1 cellular context compared by ENCODE assay signal in the genomic region with DNA sequence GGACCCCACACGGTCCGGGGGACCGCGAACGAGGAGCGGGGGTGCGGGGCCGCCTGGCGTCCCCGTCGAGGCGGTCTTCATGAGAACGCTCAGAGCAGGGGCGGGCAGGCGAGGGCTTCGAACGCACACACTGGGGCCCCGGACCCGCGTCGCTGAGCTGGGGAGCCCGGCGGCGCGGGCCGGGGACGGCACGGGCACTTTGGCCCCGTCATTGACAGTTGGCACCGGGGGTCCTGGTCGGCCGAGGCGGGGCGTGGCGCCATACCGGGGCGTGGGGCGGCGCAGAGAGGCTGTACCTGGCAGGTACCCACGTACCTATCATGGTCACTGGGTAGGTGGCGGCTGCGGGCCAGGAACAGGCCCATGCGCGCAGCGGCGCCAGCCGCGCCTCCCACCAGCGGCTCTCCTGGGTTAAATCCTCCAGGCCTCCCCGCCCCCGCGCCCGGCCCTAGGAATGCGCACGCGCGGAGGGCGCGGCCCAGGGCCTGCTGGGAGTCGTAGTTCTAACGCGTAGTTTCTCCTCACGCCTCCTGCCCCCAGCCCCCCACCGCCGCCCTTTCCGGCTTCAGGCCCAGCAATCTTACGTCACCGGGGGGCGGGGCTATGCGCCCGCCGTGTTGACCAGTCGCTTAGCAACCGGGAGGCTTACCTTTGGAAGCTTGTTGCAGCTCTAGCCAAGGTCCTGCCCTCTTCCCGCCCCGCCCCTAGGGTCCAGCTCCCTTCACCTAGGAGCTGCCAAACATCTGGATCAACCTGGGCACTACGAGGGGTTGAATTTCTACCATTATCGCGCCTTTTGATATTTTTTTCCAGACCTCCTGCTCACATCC.
TF ChIP-seq lines count a peak whose summit lies in the region.

A gene (plus strand): TSS at position 628 of the 830 bp plus-strand sequence.
A gene (minus strand): TSS at position 420 of the 830 bp plus-strand sequence.

TF ChIP-seq in K562, 482 proteins besides CTCF, POLR2A, EP300 and RAD21 (continued from another document and continues in another):
- TF ChIP-seq, protein P1, sequence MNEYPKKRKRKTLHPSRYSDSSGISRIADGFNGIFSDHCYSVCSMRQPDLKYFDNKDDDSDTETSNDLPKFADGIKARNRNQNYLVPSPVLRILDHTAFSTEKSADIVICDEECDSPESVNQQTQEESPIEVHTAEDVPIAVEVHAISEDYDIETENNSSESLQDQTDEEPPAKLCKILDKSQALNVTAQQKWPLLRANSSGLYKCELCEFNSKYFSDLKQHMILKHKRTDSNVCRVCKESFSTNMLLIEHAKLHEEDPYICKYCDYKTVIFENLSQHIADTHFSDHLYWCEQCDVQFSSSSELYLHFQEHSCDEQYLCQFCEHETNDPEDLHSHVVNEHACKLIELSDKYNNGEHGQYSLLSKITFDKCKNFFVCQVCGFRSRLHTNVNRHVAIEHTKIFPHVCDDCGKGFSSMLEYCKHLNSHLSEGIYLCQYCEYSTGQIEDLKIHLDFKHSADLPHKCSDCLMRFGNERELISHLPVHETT (CRISPR knock-in tag; conservative IDR thresholded peaks at IDR 0.05 in 1 of 2, IDR thresholded peaks at IDR 0.05 in 1 of 2): peak in 1 of 2 experiments; percentile 54; a peak in 1 of 4 replicates
- TF ChIP-seq TARDBP (IDR thresholded peaks at IDR 0.05): peak; percentile 44; the same call in 1 of the 2 replicates
- TF ChIP-seq NFE2 (IDR thresholded peaks at IDR 0.05; ENCODE audit: low read depth): no peak
- TF ChIP-seq NELFE (IDR thresholded peaks at IDR 0.05; ENCODE audit: insufficient read depth, insufficient read length): no peak
- TF ChIP-seq HDAC1 (IDR thresholded peaks at IDR 0.05): peak in 1 of 2 experiments; percentile 73; a peak in 2 of 4 replicates
- TF ChIP-seq TEAD2 (tag; IDR thresholded peaks at IDR 0.05): no peak
- TF ChIP-seq, protein P2, sequence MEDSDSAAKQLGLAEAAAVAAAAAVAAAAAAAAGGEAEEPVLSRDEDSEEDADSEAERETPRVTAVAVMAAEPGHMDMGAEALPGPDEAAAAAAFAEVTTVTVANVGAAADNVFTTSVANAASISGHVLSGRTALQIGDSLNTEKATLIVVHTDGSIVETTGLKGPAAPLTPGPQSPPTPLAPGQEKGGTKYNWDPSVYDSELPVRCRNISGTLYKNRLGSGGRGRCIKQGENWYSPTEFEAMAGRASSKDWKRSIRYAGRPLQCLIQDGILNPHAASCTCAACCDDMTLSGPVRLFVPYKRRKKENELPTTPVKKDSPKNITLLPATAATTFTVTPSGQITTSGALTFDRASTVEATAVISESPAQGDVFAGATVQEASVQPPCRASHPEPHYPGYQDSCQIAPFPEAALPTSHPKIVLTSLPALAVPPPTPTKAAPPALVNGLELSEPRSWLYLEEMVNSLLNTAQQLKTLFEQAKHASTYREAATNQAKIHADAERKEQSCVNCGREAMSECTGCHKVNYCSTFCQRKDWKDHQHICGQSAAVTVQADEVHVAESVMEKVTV (CRISPR knock-in tag; IDR thresholded peaks at IDR 0.05): no peak
- TF ChIP-seq CBX5 (IDR thresholded peaks at IDR 0.05; ENCODE audit: borderline replicate concordance, low read depth): no peak
- TF ChIP-seq SUPT5H (IDR thresholded peaks at IDR 0.05): peak; percentile 71
- TF ChIP-seq, protein P3, sequence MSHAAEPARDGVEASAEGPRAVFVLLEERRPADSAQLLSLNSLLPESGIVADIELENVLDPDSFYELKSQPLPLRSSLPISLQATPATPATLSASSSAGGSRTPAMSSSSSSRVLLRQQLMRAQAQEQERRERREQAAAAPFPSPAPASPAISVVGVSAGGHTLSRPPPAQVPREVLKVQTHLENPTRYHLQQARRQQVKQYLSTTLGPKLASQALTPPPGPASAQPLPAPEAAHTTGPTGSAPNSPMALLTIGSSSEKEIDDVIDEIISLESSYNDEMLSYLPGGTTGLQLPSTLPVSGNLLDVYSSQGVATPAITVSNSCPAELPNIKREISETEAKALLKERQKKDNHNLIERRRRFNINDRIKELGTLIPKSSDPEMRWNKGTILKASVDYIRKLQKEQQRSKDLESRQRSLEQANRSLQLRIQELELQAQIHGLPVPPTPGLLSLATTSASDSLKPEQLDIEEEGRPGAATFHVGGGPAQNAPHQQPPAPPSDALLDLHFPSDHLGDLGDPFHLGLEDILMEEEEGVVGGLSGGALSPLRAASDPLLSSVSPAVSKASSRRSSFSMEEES (CRISPR knock-in tag; IDR thresholded peaks at IDR 0.05): no peak
- TF ChIP-seq ZNF436 (CRISPR knock-in tag; IDR thresholded peaks at IDR 0.05): no peak
- no peak for TF ChIP-seq ZNF347 (CRISPR knock-in tag; IDR thresholded peaks at IDR 0.05; ENCODE audit: low read depth)
- no peak for TF ChIP-seq ZNF282 (CRISPR knock-in tag; IDR thresholded peaks at IDR 0.05)
- TF ChIP-seq, protein P4, sequence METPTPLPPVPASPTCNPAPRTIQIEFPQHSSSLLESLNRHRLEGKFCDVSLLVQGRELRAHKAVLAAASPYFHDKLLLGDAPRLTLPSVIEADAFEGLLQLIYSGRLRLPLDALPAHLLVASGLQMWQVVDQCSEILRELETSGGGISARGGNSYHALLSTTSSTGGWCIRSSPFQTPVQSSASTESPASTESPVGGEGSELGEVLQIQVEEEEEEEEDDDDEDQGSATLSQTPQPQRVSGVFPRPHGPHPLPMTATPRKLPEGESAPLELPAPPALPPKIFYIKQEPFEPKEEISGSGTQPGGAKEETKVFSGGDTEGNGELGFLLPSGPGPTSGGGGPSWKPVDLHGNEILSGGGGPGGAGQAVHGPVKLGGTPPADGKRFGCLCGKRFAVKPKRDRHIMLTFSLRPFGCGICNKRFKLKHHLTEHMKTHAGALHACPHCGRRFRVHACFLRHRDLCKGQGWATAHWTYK (CRISPR knock-in tag; IDR thresholded peaks at IDR 0.05): peak; percentile 50; the same call in 1 of the 2 replicates
- TF ChIP-seq SIRT6 (IDR thresholded peaks at IDR 0.05; ENCODE audit: low read depth, low read length): no peak
- TF ChIP-seq, protein P5, sequence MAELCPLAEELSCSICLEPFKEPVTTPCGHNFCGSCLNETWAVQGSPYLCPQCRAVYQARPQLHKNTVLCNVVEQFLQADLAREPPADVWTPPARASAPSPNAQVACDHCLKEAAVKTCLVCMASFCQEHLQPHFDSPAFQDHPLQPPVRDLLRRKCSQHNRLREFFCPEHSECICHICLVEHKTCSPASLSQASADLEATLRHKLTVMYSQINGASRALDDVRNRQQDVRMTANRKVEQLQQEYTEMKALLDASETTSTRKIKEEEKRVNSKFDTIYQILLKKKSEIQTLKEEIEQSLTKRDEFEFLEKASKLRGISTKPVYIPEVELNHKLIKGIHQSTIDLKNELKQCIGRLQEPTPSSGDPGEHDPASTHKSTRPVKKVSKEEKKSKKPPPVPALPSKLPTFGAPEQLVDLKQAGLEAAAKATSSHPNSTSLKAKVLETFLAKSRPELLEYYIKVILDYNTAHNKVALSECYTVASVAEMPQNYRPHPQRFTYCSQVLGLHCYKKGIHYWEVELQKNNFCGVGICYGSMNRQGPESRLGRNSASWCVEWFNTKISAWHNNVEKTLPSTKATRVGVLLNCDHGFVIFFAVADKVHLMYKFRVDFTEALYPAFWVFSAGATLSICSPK (IDR thresholded peaks at IDR 0.05; ENCODE audit: borderline replicate concordance): no peak
- no peak for TF ChIP-seq RBM15 (IDR thresholded peaks at IDR 0.05; ENCODE audit: insufficient read depth, low read length)
- TF ChIP-seq GATA2 (CRISPR knock-in tag; IDR thresholded peaks at IDR 0.05): no peak
- no peak for TF ChIP-seq RFX7 (CRISPR knock-in tag; IDR thresholded peaks at IDR 0.05)
- TF ChIP-seq ZNF174 (CRISPR knock-in tag; IDR thresholded peaks at IDR 0.05): no peak
- TF ChIP-seq, protein P6, sequence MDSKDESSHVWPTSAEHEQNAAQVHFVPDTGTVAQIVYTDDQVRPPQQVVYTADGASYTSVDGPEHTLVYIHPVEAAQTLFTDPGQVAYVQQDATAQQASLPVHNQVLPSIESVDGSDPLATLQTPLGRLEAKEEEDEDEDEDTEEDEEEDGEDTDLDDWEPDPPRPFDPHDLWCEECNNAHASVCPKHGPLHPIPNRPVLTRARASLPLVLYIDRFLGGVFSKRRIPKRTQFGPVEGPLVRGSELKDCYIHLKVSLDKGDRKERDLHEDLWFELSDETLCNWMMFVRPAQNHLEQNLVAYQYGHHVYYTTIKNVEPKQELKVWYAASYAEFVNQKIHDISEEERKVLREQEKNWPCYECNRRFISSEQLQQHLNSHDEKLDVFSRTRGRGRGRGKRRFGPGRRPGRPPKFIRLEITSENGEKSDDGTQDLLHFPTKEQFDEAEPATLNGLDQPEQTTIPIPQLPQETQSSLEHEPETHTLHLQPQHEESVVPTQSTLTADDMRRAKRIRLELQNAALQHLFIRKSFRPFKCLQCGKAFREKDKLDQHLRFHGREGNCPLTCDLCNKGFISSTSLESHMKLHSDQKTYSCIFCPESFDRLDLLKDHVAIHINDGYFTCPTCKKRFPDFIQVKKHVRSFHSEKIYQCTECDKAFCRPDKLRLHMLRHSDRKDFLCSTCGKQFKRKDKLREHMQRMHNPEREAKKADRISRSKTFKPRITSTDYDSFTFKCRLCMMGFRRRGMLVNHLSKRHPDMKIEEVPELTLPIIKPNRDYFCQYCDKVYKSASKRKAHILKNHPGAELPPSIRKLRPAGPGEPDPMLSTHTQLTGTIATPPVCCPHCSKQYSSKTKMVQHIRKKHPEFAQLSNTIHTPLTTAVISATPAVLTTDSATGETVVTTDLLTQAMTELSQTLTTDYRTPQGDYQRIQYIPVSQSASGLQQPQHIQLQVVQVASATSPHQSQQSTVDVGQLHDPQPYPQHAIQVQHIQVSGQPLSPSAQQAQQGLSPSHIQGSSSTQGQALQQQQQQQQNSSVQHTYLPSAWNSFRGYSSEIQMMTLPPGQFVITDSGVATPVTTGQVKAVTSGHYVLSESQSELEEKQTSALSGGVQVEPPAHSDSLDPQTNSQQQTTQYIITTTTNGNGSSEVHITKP (IDR thresholded peaks at IDR 0.05; ENCODE audit: partially characterized antibody): no peak
- TF ChIP-seq ZNF263 (CRISPR knock-in tag; IDR thresholded peaks at IDR 0.05; ENCODE audit: borderline replicate concordance): no peak; the same call in 1 of the 2 replicates
- TF ChIP-seq ZNF589 (CRISPR knock-in tag; IDR thresholded peaks at IDR 0.05; ENCODE audit: low read depth): no peak
- TF ChIP-seq RAD51 (IDR thresholded peaks at IDR 0.05; ENCODE audit: borderline replicate concordance, low read depth): no peak
- TF ChIP-seq MECOM (CRISPR knock-in tag; IDR thresholded peaks at IDR 0.05): no peak
- TF ChIP-seq, protein P7, sequence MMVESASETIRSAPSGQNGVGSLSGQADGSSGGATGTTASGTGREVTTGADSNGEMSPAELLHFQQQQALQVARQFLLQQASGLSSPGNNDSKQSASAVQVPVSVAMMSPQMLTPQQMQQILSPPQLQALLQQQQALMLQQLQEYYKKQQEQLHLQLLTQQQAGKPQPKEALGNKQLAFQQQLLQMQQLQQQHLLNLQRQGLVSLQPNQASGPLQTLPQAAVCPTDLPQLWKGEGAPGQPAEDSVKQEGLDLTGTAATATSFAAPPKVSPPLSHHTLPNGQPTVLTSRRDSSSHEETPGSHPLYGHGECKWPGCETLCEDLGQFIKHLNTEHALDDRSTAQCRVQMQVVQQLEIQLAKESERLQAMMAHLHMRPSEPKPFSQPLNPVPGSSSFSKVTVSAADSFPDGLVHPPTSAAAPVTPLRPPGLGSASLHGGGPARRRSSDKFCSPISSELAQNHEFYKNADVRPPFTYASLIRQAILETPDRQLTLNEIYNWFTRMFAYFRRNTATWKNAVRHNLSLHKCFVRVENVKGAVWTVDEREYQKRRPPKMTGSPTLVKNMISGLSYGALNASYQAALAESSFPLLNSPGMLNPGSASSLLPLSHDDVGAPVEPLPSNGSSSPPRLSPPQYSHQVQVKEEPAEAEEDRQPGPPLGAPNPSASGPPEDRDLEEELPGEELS (CRISPR knock-in tag; IDR thresholded peaks at IDR 0.05; ENCODE audit: borderline replicate concordance): 0 out of 2 replicates have a peak, but pooled peaks have one; percentile 38
- TF ChIP-seq RFX1 (IDR thresholded peaks at IDR 0.05): peak; percentile 98
- TF ChIP-seq, protein P8, sequence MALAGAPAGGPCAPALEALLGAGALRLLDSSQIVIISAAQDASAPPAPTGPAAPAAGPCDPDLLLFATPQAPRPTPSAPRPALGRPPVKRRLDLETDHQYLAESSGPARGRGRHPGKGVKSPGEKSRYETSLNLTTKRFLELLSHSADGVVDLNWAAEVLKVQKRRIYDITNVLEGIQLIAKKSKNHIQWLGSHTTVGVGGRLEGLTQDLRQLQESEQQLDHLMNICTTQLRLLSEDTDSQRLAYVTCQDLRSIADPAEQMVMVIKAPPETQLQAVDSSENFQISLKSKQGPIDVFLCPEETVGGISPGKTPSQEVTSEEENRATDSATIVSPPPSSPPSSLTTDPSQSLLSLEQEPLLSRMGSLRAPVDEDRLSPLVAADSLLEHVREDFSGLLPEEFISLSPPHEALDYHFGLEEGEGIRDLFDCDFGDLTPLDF (CRISPR knock-in tag; IDR thresholded peaks at IDR 0.05): 0 out of 2 replicates have a peak, but pooled peaks have one; percentile 56
- TF ChIP-seq, protein P9, sequence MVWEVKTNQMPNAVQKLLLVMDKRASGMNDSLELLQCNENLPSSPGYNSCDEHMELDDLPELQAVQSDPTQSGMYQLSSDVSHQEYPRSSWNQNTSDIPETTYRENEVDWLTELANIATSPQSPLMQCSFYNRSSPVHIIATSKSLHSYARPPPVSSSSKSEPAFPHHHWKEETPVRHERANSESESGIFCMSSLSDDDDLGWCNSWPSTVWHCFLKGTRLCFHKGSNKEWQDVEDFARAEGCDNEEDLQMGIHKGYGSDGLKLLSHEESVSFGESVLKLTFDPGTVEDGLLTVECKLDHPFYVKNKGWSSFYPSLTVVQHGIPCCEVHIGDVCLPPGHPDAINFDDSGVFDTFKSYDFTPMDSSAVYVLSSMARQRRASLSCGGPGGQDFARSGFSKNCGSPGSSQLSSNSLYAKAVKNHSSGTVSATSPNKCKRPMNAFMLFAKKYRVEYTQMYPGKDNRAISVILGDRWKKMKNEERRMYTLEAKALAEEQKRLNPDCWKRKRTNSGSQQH (CRISPR knock-in tag; IDR thresholded peaks at IDR 0.05): no peak
- TF ChIP-seq, protein P10, sequence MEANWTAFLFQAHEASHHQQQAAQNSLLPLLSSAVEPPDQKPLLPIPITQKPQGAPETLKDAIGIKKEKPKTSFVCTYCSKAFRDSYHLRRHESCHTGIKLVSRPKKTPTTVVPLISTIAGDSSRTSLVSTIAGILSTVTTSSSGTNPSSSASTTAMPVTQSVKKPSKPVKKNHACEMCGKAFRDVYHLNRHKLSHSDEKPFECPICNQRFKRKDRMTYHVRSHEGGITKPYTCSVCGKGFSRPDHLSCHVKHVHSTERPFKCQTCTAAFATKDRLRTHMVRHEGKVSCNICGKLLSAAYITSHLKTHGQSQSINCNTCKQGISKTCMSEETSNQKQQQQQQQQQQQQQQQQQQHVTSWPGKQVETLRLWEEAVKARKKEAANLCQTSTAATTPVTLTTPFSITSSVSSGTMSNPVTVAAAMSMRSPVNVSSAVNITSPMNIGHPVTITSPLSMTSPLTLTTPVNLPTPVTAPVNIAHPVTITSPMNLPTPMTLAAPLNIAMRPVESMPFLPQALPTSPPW (CRISPR knock-in tag; IDR thresholded peaks at IDR 0.05): peak; percentile 96
- 0 out of 2 replicates have a peak, but pooled peaks have one; percentile 21 for TF ChIP-seq FOSL1 (tag; conservative IDR thresholded peaks at IDR 0.05)
- TF ChIP-seq XRCC5 (IDR thresholded peaks at IDR 0.05; ENCODE audit: low read depth, low read length): no peak
- no peak for TF ChIP-seq NCOA1 (IDR thresholded peaks at IDR 0.05; ENCODE audit: low read depth)
- no peak for TF ChIP-seq SRF (CRISPR knock-in tag; IDR thresholded peaks at IDR 0.05)
- TF ChIP-seq NCOA6 (IDR thresholded peaks at IDR 0.05): peak; percentile 77
